ENCODE assay signal across 8 cellular contexts in genomic region chr5:88269222-88269771, GRCh38. TPM values are rescaled to one million over a fixed set of nuclear protein-coding genes. Genes with fewer than 3 reads are reported as not detected.
DNase-seq lines count a peak whose midpoint lies in the region; ATAC-seq and TF ChIP-seq lines count a peak whose summit lies in the region.

No MANE protein-coding gene starts in this region.

- peak overlapping the region; percentile 98 for H3K4me3 Mint-ChIP-seq in activated CD4-positive, alpha-beta T cell treated with anti-CD3 and anti-CD28 coated beads, Interleukin-2, amount 10 ng/mL, durations not matched to agents 24 days and 14 days
- H3K4me3 Mint-ChIP-seq in activated CD8-positive, alpha-beta memory T cell treated with anti-CD3 and anti-CD28 coated beads, Interleukin-2, amount 10 ng/mL, durations not matched to agents 7 days and 5 days, result peak overlapping the region; percentile 97
- peak overlapping the region; percentile 99 for H3K4me3 Mint-ChIP-seq in osteocyte (ENCODE audit: unreplicated experiment)

- peaks cover 34% of the 10 kb centered on the region for H3K36me3 ChIP-seq in HAP-1 (replicated peaks)
- H3K36me3 ChIP-seq in gastroesophageal sphincter, result peaks cover 0 to 16% of the 10 kb centered on the region in 2 donors

- H3K9me3 ChIP-seq in HAP-1, result peaks cover 10% of the 10 kb centered on the region; the same call in 1 of the 2 replicates
- no peaks in the 10 kb centered on the region for H3K9me3 ChIP-seq in gastroesophageal sphincter

- peak; percentile 2 for ATAC-seq in activated CD8-positive, alpha-beta memory T cell treated with anti-CD3 and anti-CD28 coated beads, Interleukin-2, amount 10 ng/mL, durations not matched to agents 7 days and 5 days
- peak; percentile 35 for ATAC-seq in gastroesophageal sphincter

- H3K27ac Mint-ChIP-seq in activated CD4-positive, alpha-beta T cell treated with anti-CD3 and anti-CD28 coated beads, Interleukin-2, amount 10 ng/mL, durations not matched to agents 24 days and 14 days, result peak overlapping the region; percentile 98
- H3K27ac Mint-ChIP-seq in activated CD8-positive, alpha-beta memory T cell treated with anti-CD3 and anti-CD28 coated beads, Interleukin-2, amount 10 ng/mL, durations not matched to agents 7 days and 5 days, result peak overlapping the region; percentile 99
- peak overlapping the region; percentile 94 for H3K27ac Mint-ChIP-seq in osteocyte (ENCODE audit: unreplicated experiment)

- H3K9me3 Mint-ChIP-seq in activated CD4-positive, alpha-beta T cell treated with anti-CD3 and anti-CD28 coated beads, Interleukin-2, amount 10 ng/mL, durations not matched to agents 24 days and 14 days, result peaks cover 3% of the 10 kb centered on the region
- H3K9me3 Mint-ChIP-seq in activated CD8-positive, alpha-beta memory T cell treated with anti-CD3 and anti-CD28 coated beads, Interleukin-2, amount 10 ng/mL, durations not matched to agents 7 days and 5 days (ENCODE audit: low read depth), result no peaks in the 10 kb centered on the region
- H3K9me3 Mint-ChIP-seq in osteocyte (ENCODE audit: unreplicated experiment), result no peaks in the 10 kb centered on the region

- H3K27me3 ChIP-seq in HAP-1 (ENCODE audit: low read depth) (no peaks in the 10 kb centered on the region), gastroesophageal sphincter (no peaks in the 10 kb centered on the region)

- H3K4me1 Mint-ChIP-seq in activated CD4-positive, alpha-beta T cell treated with anti-CD3 and anti-CD28 coated beads, Interleukin-2, amount 10 ng/mL, durations not matched to agents 24 days and 14 days, result peaks cover 45% of the 10 kb centered on the region
- H3K4me1 Mint-ChIP-seq in activated CD8-positive, alpha-beta memory T cell treated with anti-CD3 and anti-CD28 coated beads, Interleukin-2, amount 10 ng/mL, durations not matched to agents 7 days and 5 days, result peaks cover 51% of the 10 kb centered on the region
- H3K4me1 Mint-ChIP-seq in osteocyte (ENCODE audit: unreplicated experiment), result peaks cover 29% of the 10 kb centered on the region

- peak overlapping the region; percentile 54 to 80 (median 78) for H3K27ac ChIP-seq in gastroesophageal sphincter

- peaks cover 3% of the 10 kb centered on the region for H3K27me3 Mint-ChIP-seq in activated CD4-positive, alpha-beta T cell treated with anti-CD3 and anti-CD28 coated beads, Interleukin-2, amount 10 ng/mL, durations not matched to agents 24 days and 14 days
- no peaks in the 10 kb centered on the region for H3K27me3 Mint-ChIP-seq in activated CD8-positive, alpha-beta memory T cell treated with anti-CD3 and anti-CD28 coated beads, Interleukin-2, amount 10 ng/mL, durations not matched to agents 7 days and 5 days
- no peaks in the 10 kb centered on the region for H3K27me3 Mint-ChIP-seq in osteocyte (ENCODE audit: unreplicated experiment)

- TF ChIP-seq CTCF in gastroesophageal sphincter (IDR thresholded peaks at IDR 0.05) (no peak), osteocyte (IDR thresholded peaks at IDR 0.05) (no peak)

- CTCF ChIA-PET in activated CD8-positive, alpha-beta memory T cell treated with anti-CD3 and anti-CD28 coated beads, Interleukin-2, amount 10 ng/mL, durations not matched to agents 7 days and 5 days (lab: Charles Lee), result no interaction called here

- no peak for TF ChIP-seq EP300 in gastroesophageal sphincter (IDR thresholded peaks at IDR 0.05)

- DNase-seq in activated CD4-positive, alpha-beta T cell treated with anti-CD3 and anti-CD28 coated beads, Interleukin-2, amount 10 ng/mL, durations not matched to agents 24 days and 14 days, result peak; percentile 61
- no peak for DNase-seq in activated CD4-positive, alpha-beta T cell treated with anti-CD3 and anti-CD28 coated beads for 48 hours
- DNase-seq in HAP-1 (ENCODE audit: low spot score in 2 of 2) (peak; percentile 27 to 33), M059J (ENCODE audit: low read depth) (peak; percentile 57), osteocyte (ENCODE audit: extremely low spot score, unreplicated experiment) (no peak), NCI-H128 (lab: John Stamatoyannopoulos, UW; ENCODE audit: unreplicated experiment) (no peak)
- DNase-seq in activated CD8-positive, alpha-beta memory T cell treated with anti-CD3 and anti-CD28 coated beads, Interleukin-2, amount 10 ng/mL, durations not matched to agents 7 days and 5 days, result no peak

- in situ Hi-C loops in HAP-1 (cut with MboI; ENCODE audit: low sequenced_read_pairs), result loop anchor here (10.0 kb wide), 1 partner anchor 406 kb away; no protein-coding TSS in a partner anchor

- intact Hi-C loops in activated CD4-positive, alpha-beta T cell treated with anti-CD3 and anti-CD28 coated beads, Interleukin-2, amount 10 ng/mL, durations not matched to agents 24 days and 14 days (cut with micrococcal nuclease), result loop anchor here (2.0 to 10.0 kb wide), 3 partner anchors 40 to 854 kb away; partner anchors contain the start of gene CCNH

- peak overlapping the region; percentile 80 for H3K4me3 ChIP-seq in HAP-1
- H3K4me3 ChIP-seq in gastroesophageal sphincter, result peak overlapping the region; percentile 73 to 100

- WGBS in gastroesophageal sphincter (ENCODE audit: low coverage in 1 of 2), 2 donors, result 6 to 13% methylated on average over 16 of the region's 16 CpGs

- no peak for TF ChIP-seq POLR2A in gastroesophageal sphincter (IDR thresholded peaks at IDR 0.05)

- peaks cover 18% of the 10 kb centered on the region for H3K4me1 ChIP-seq in HAP-1
- H3K4me1 ChIP-seq in gastroesophageal sphincter, result peaks cover 12 to 36% (median 12%) of the 10 kb centered on the region in 3 donors

- H3K36me3 Mint-ChIP-seq in activated CD4-positive, alpha-beta T cell treated with anti-CD3 and anti-CD28 coated beads, Interleukin-2, amount 10 ng/mL, durations not matched to agents 24 days and 14 days (ENCODE audit: low read depth), result peaks cover 61% of the 10 kb centered on the region
- H3K36me3 Mint-ChIP-seq in activated CD8-positive, alpha-beta memory T cell treated with anti-CD3 and anti-CD28 coated beads, Interleukin-2, amount 10 ng/mL, durations not matched to agents 7 days and 5 days, result peaks cover 55% of the 10 kb centered on the region
- peaks cover 25% of the 10 kb centered on the region for H3K36me3 Mint-ChIP-seq in osteocyte (ENCODE audit: unreplicated experiment)

RNA-seq across cellular contexts. Expression of gene TMEM161B, which starts 0.7 kb away (rescaled TPM):
- 27.2 and 30.1 TPM in 2 replicates for total RNA-seq in activated CD4-positive, alpha-beta T cell treated with anti-CD3 and anti-CD28 coated beads, Interleukin-2, amount 10 ng/mL, durations not matched to agents 24 days and 14 days
- 15.7 and 21.1 TPM in 2 replicates for total RNA-seq in M059J (2014; rRNA removed; shearing (Covaris generic))
- total RNA-seq in activated CD8-positive, alpha-beta memory T cell treated with anti-CD3 and anti-CD28 coated beads, Interleukin-2, amount 10 ng/mL, durations not matched to agents 7 days and 5 days, result 10 to 100 TPM; 24.3 to 28.0 TPM
- total RNA-seq in gastroesophageal sphincter (10 to 100 TPM in 3 of 4 donors, 1 to 10 TPM in 1; 7.3 to 24.7 (median 14.9) TPM), osteocyte (11.3 and 11.9 TPM in 2 replicates)

Comparison
In these comparisons a context has a peak if more than half of its experiments do, and no peak if none do; other contexts are left out.
1. DNase-seq: peak in activated CD4-positive, alpha-beta T cell treated with anti-CD3 and anti-CD28 coated beads, Interleukin-2, amount 10 ng/mL, durations not matched to agents 24 days and 14 days (single experiment), HAP-1 (2 of 2) and M059J (single experiment); none in activated CD4-positive, alpha-beta T cell treated with anti-CD3 and anti-CD28 coated beads for 48 hours (single experiment), activated CD8-positive, alpha-beta memory T cell treated with anti-CD3 and anti-CD28 coated beads, Interleukin-2, amount 10 ng/mL, durations not matched to agents 7 days and 5 days (single experiment), osteocyte (single experiment) and NCI-H128 (single experiment).
2. Peak in every context shown above with its lines, with median percentiles within 50 percentile points of each other: H3K27ac Mint-ChIP-seq and H3K4me3 Mint-ChIP-seq.